14 cellular contexts compared by ENCODE assay signal in genomic region chr3:149371723-149372114, GRCh38. TPM values are rescaled to one million over a fixed set of nuclear protein-coding genes. Genes with fewer than 3 reads are reported as not detected.
A peak's percentile ranks its signal among the peaks of the same experiment; 100 is the strongest.
DNase-seq lines count a peak whose midpoint lies in the region; ATAC-seq, FAIRE-seq and TF ChIP-seq lines count a peak whose summit lies in the region.
"Had no signal": no experiment of that assay in that cellular context is flagged by ENCODE, and none has a peak within 500 bp of the region (broad histone marks: within the 10 kb centered on the region; RNA-seq: fewer than 3 reads in every experiment).

No MANE protein-coding gene starts in this region.

- H3K56ac ChIP-seq in IMR-90 (ENCODE audit: extremely low read depth, insufficient read depth, low read length), result peak overlapping the region; percentile 56; the same call in 1 of the 2 replicates

- TF ChIP-seq CTCF in A549 (IDR thresholded peaks at IDR 0.05) (no peak), IMR-90 (conservative IDR thresholded peaks at IDR 0.05; ENCODE audit: low read depth, low read length) (no peak), osteocyte (IDR thresholded peaks at IDR 0.05) (no peak)

- H3K4me3 Mint-ChIP-seq in osteocyte (ENCODE audit: unreplicated experiment), result no peak overlapping the region
- no peak overlapping the region for H3K4me3 Mint-ChIP-seq in activated CD4-positive, alpha-beta T cell treated with anti-CD3 and anti-CD28 coated beads for 36 hours

- no peak overlapping the region for H2AFZ ChIP-seq in IMR-90 (replicated peaks; ENCODE audit: low read length, poor library complexity)

- no peaks in the 10 kb centered on the region for H3K9me3 Mint-ChIP-seq in osteocyte (ENCODE audit: unreplicated experiment)
- H3K9me3 Mint-ChIP-seq in activated CD4-positive, alpha-beta T cell treated with anti-CD3 and anti-CD28 coated beads for 36 hours (ENCODE audit: low read depth), result no peaks in the 10 kb centered on the region

- H3K4me3 ChIP-seq in A549 (peak overlapping the region; percentile 58), IMR-90 (ENCODE audit: insufficient read depth, low read depth, low read length) (no peak overlapping the region), esophagus (ENCODE audit: low read depth in 1 of 2, low read length in 2 of 2) (no peak overlapping the region)
- H3K4me3 ChIP-seq: thoracic aorta had no signal

- dilution Hi-C loops in IMR-90 (cut with HindIII; ENCODE audit: low sequenced_read_pairs, unreplicated experiment), result no loop called here

- H2AK5ac ChIP-seq in IMR-90 (ENCODE audit: low read depth, low read length), result peak overlapping the region; percentile 67; the same call in 1 of the 2 replicates

- peak overlapping the region; percentile 79 to 88 for H3K27ac ChIP-seq in A549
- peak overlapping the region; percentile 67 for H3K27ac ChIP-seq in IMR-90 (ENCODE audit: insufficient read depth, low read length)
- peak overlapping the region; percentile 76 to 93 for H3K27ac ChIP-seq in esophagus (ENCODE audit: low read depth in 2 of 2, low read length in 1 of 2)

- CTCF ChIA-PET in A549 (lab: Yijun Ruan, JAX), result interaction anchor here (1.0 to 5.8 kb wide), 6 partner anchors 10 to 108 kb away, joined by 3 to 23 read pairs (median 6); no protein-coding TSS in a partner anchor
- CTCF ChIA-PET in IMR-90 (lab: Yijun Ruan, JAX), result no interaction called here
- CTCF ChIA-PET in activated CD4-positive, alpha-beta T cell treated with anti-CD3 and anti-CD28 coated beads for 36 hours (lab: Charles Lee), result interaction anchor here (0.6 to 2.7 kb wide), 3 partner anchors 9 to 19 kb away, joined by 3 to 9 read pairs (median 3); no protein-coding TSS in a partner anchor

- H3K4me2 ChIP-seq in A549 (peak overlapping the region; percentile 91), IMR-90 (ENCODE audit: low read depth, low read length) (peak overlapping the region; percentile 47; the same call in 1 of the 2 replicates)

- H3K36me3 Mint-ChIP-seq in osteocyte (ENCODE audit: unreplicated experiment), result peaks cover 32% of the 10 kb centered on the region
- no peaks in the 10 kb centered on the region for H3K36me3 Mint-ChIP-seq in activated CD4-positive, alpha-beta T cell treated with anti-CD3 and anti-CD28 coated beads for 36 hours (ENCODE audit: low read depth)

- H4K5ac ChIP-seq in IMR-90 (ENCODE audit: low read depth, low read length), result peak overlapping the region; percentile 52; the same call in 1 of the 2 replicates

- H3K9ac ChIP-seq in IMR-90 (ENCODE audit: low read depth, low read length), result peak overlapping the region; percentile 21; the same call in 1 of the 2 replicates

- peaks cover 30% of the 10 kb centered on the region for H3K36me3 ChIP-seq in IMR-90 (ENCODE audit: control insufficient read depth, insufficient read depth, low read length)
- H3K36me3 ChIP-seq in esophagus (ENCODE audit: control insufficient read depth in 2 of 2, insufficient read depth in 2 of 2, low read length in 1 of 2), result peaks cover 0 to 6% of the 10 kb centered on the region in 2 donors

- H3K9me3 ChIP-seq in A549 (no peaks in the 10 kb centered on the region), IMR-90 (ENCODE audit: control insufficient read depth, insufficient read depth, low read length) (no peaks in the 10 kb centered on the region), esophagus (ENCODE audit: control insufficient read depth in 2 of 2, insufficient read depth in 1 of 2, low read depth in 1 of 2, low read length in 1 of 2) (no peaks in the 10 kb centered on the region)
- H3K9me3 ChIP-seq: pancreas, thoracic aorta had no signal

- no peak for TF ChIP-seq RAD21 in A549 (conservative IDR thresholded peaks at IDR 0.05 in 1 of 2, IDR thresholded peaks at IDR 0.05 in 1 of 2)
- no peak for TF ChIP-seq RAD21 in IMR-90 (IDR thresholded peaks at IDR 0.05; ENCODE audit: low read length)

- H2BK120ac ChIP-seq in IMR-90 (ENCODE audit: low read depth, low read length), result peak overlapping the region; percentile 72

- peaks cover 81% of the 10 kb centered on the region for H3K4me1 ChIP-seq in A549
- peaks cover 21% of the 10 kb centered on the region for H3K4me1 ChIP-seq in IMR-90 (ENCODE audit: control insufficient read depth, insufficient read depth, low read length)
- peaks cover 0 to 8% of the 10 kb centered on the region in 2 donors for H3K4me1 ChIP-seq in esophagus (ENCODE audit: control insufficient read depth in 2 of 2, insufficient read depth in 2 of 2, low read length in 1 of 2)

- H3K27me3 Mint-ChIP-seq in osteocyte (ENCODE audit: unreplicated experiment), result no peaks in the 10 kb centered on the region
- H3K27me3 Mint-ChIP-seq in activated CD4-positive, alpha-beta T cell treated with anti-CD3 and anti-CD28 coated beads for 36 hours, result peaks cover 4% of the 10 kb centered on the region

- H2BK15ac ChIP-seq in IMR-90 (ENCODE audit: low read depth, low read length), result peak overlapping the region; percentile 21; the same call in 1 of the 3 replicates

- no peak for TF ChIP-seq EP300 in A549 (IDR thresholded peaks at IDR 0.05)

- H3K4ac ChIP-seq in IMR-90 (ENCODE audit: low read depth, low read length), result peak overlapping the region; percentile 84

- in situ Hi-C loops in IMR-90 (cut with MboI; ENCODE audit: low sequenced_read_pairs), result no loop called here

- ATAC-seq in A549 (no peak), IMR-90 (ENCODE audit: low read depth) (no peak), HG03196 (IDR thresholded peaks at IDR 0.05; ENCODE audit: unreplicated experiment) (no peak)
- no peak for ATAC-seq in activated CD4-positive, alpha-beta T cell treated with anti-CD3 and anti-CD28 coated beads for 36 hours

- H3K4me1 Mint-ChIP-seq in osteocyte (ENCODE audit: unreplicated experiment), result peaks cover 65% of the 10 kb centered on the region
- H3K4me1 Mint-ChIP-seq in activated CD4-positive, alpha-beta T cell treated with anti-CD3 and anti-CD28 coated beads for 36 hours, result peaks cover 5% of the 10 kb centered on the region

- FAIRE-seq in A549 (lab: Jason Lieb, UNC), result no peak
- FAIRE-seq: pancreas had no signal

- peak overlapping the region; percentile 58; the same call in 1 of the 2 replicates for H3K18ac ChIP-seq in IMR-90 (ENCODE audit: low read depth, low read length)

- H2BK5ac ChIP-seq in IMR-90 (ENCODE audit: low read depth, low read length, poor library complexity, severe bottlenecking), result peak overlapping the region; percentile 91

- H4K91ac ChIP-seq in IMR-90 (ENCODE audit: insufficient read depth, low read depth, low read length), result peak overlapping the region; percentile 30

- POLR2A ChIA-PET in A549 (lab: Yijun Ruan, JAX), result no interaction called here
- POLR2A ChIA-PET in IMR-90 (lab: Charles Lee; ENCODE audit: unreplicated experiment), result interaction anchor here (0.7 to 1.2 kb wide), 2 partner anchors 71 to 880 kb away, joined by 4 to 5 read pairs; no protein-coding TSS in a partner anchor
- POLR2A ChIA-PET in activated CD4-positive, alpha-beta T cell treated with anti-CD3 and anti-CD28 coated beads for 36 hours (lab: Charles Lee), result no interaction called here

- H3K79me1 ChIP-seq in IMR-90 (ENCODE audit: low read depth in 1 of 2, low read length in 2 of 2), result peaks cover 13 to 41% of the 10 kb centered on the region in 2 experiments

- H4K8ac ChIP-seq in IMR-90 (ENCODE audit: low read depth in 2 of 2, low read length in 2 of 2), result peak overlapping the region; percentile 36 to 76; a peak in 3 of 4 replicates

- intact Hi-C loops in IMR-90 (cut with micrococcal nuclease), result no loop called here
- intact Hi-C loops in activated CD4-positive, alpha-beta T cell treated with anti-CD3 and anti-CD28 coated beads for 36 hours (cut with DNase I, micrococcal nuclease), result no loop called here

- WGBS in A549 (ENCODE audit: missing lambda C conversion rate), result 16% methylated on average over 2 of the region's 2 CpGs
- no CpG with 5 or more reads among the region's 2 CpGs for WGBS in IMR-90 (ENCODE audit: extremely low coverage in 2 of 2, insufficient read length in 1 of 2), 2 experiments
- 37 to 54% methylated on average over 2 of the region's 2 CpGs for WGBS in esophagus, 2 donors

- TF ChIP-seq POLR2A in A549 (IDR thresholded peaks at IDR 0.05; ENCODE audit: low read length) (no peak), IMR-90 (IDR thresholded peaks at IDR 0.05; ENCODE audit: low read depth, low read length) (peak; percentile 74)

- peak overlapping the region; percentile 58 for H2BK20ac ChIP-seq in IMR-90 (ENCODE audit: low read depth, low read length)

- peak overlapping the region; percentile 47 for H3K27ac Mint-ChIP-seq in osteocyte (ENCODE audit: unreplicated experiment)
- no peak overlapping the region for H3K27ac Mint-ChIP-seq in activated CD4-positive, alpha-beta T cell treated with anti-CD3 and anti-CD28 coated beads for 36 hours

- peak overlapping the region; percentile 65; the same call in 1 of the 2 replicates for H3K14ac ChIP-seq in IMR-90 (replicated peaks; ENCODE audit: low read depth, low read length)

- H4K20me1 ChIP-seq in IMR-90 (ENCODE audit: insufficient read depth, low read length), result no peaks in the 10 kb centered on the region

- H3K27me3 ChIP-seq in IMR-90 (ENCODE audit: control insufficient read depth, insufficient read depth, low read length) (no peaks in the 10 kb centered on the region), esophagus (ENCODE audit: control insufficient read depth in 1 of 2, insufficient read depth in 2 of 2, low read length in 2 of 2) (no peaks in the 10 kb centered on the region)
- H3K27me3 ChIP-seq: pancreas had no signal

- peak overlapping the region; percentile 54 for H3K23ac ChIP-seq in IMR-90 (ENCODE audit: low read depth, low read length)

- no TSS peak for BruUV-seq in IMR-90 (replicated peaks; lab: Mats Ljungman, UMichigan)

- H3K9me1 ChIP-seq in IMR-90 (ENCODE audit: insufficient read depth, low read length), result peaks cover 18% of the 10 kb centered on the region

- no peak for DNase-seq in A549 (ENCODE audit: low read depth in 1 of 2, low spot score in 1 of 2)
- no peak for DNase-seq in IMR-90
- no peak for DNase-seq in osteocyte (ENCODE audit: extremely low spot score, unreplicated experiment)
- DNase-seq in activated CD4-positive, alpha-beta T cell treated with anti-CD3 and anti-CD28 coated beads for 36 hours, result no peak
- no peak for DNase-seq in activated CD4-positive, alpha-beta T cell treated with anti-CD3 and anti-CD28 coated beads, Interleukin-2, amount 50 U/mL, for 4 hours
- no peak for DNase-seq in stimulated activated CD4-positive, alpha-beta T cell treated with anti-CD3 and anti-CD28 coated beads, Interleukin-15, amount 100 ng/mL, for 24 hours
- DNase-seq: activated CD8-positive, alpha-beta memory T cell treated with anti-CD3 and anti-CD28 coated beads for 24 hours; cortex of kidney; NCI-H1694 treated with DMSO at 0.1 percent for 48 hours; NCI-H524; pancreas had no signal

- no peak overlapping the region for H2AK9ac ChIP-seq in IMR-90 (replicated peaks; ENCODE audit: low read depth, low read length, poor library complexity)

RNA-seq across cellular contexts. Expression of gene TM4SF1, which starts 5.7 kb away (rescaled TPM):
- polyA plus RNA-seq in A549 (2011; rRNA removed) (1,188 and 1,208 TPM in 2 replicates), A549 (2017; fragmentation: RNase III; extraction: RNeasy Plus Mini Kit Qiagen cat#74134 plus additional on column Dnase treatment) (739 to 828 TPM (median 767 TPM) in 3 replicates), IMR-90 (2012; rRNA removed) (302 and 364 TPM in 2 replicates), esophagus (100 to 1,000 TPM; 127 to 172 TPM)
- polyA plus RNA-seq in A549 (2012; cell fraction: cytosol; rRNA removed), result 820 and 918 TPM in 2 replicates
- polyA plus RNA-seq in A549 (2012; cell fraction: nucleus; rRNA removed), result 729 and 1,002 TPM in 2 replicates
- polyA minus RNA-seq in A549 (2011; rRNA and poly(A)+ RNA removed), result 809 and 900 TPM in 2 replicates
- total RNA-seq in IMR-90 (2012; rRNA removed) (232 and 366 TPM in 2 replicates), osteocyte (120 and 122 TPM in 2 replicates)
- 212 and 271 TPM in 2 replicates for polyA plus RNA-seq in IMR-90 (2012; cell fraction: cytosol; rRNA removed)
- polyA plus RNA-seq in IMR-90 (2012; cell fraction: nucleus; rRNA removed; ENCODE audit: low replicate concordance), result 340 and 869 TPM in 2 replicates
- total RNA-seq in activated CD4-positive, alpha-beta T cell treated with anti-CD3 and anti-CD28 coated beads for 36 hours, result not detected

RNA-seq across cellular contexts. Expression of gene TM4SF18, which starts 38.3 kb away (rescaled TPM):
- polyA plus RNA-seq in A549 (2011; rRNA removed) (99.8 and 123 TPM in 2 replicates), A549 (2017; fragmentation: RNase III; extraction: RNeasy Plus Mini Kit Qiagen cat#74134 plus additional on column Dnase treatment) (49.7 to 57.7 TPM (median 51.3 TPM) in 3 replicates), IMR-90 (2012; rRNA removed) (not detected in 2 replicates), esophagus (1 to 10 TPM in 1 of 2 donors, under 1 TPM in 1; 0.53 to 1.2 TPM)
- polyA plus RNA-seq in A549 (2012; cell fraction: cytosol; rRNA removed), result 26.9 and 28.8 TPM in 2 replicates
- 11.2 and 16.8 TPM in 2 replicates for polyA plus RNA-seq in A549 (2012; cell fraction: nucleus; rRNA removed)
- 34.2 and 42.8 TPM in 2 replicates for polyA minus RNA-seq in A549 (2011; rRNA and poly(A)+ RNA removed)
- total RNA-seq in IMR-90 (2012; rRNA removed) (under 0.01 TPM in 1 of 2 replicates, not detected in the other), osteocyte (2.2 and 3.7 TPM in 2 replicates)
- not detected in 2 replicates for polyA plus RNA-seq in IMR-90 (2012; cell fraction: cytosol; rRNA removed)
- not detected in 2 replicates for polyA plus RNA-seq in IMR-90 (2012; cell fraction: nucleus; rRNA removed; ENCODE audit: low replicate concordance)
- not detected for total RNA-seq in activated CD4-positive, alpha-beta T cell treated with anti-CD3 and anti-CD28 coated beads for 36 hours

Comparison
In these comparisons a context has a peak if more than half of its experiments do, and no peak if none do; other contexts are left out.
1. RNA of gene TM4SF1, which starts 5.7 kb away (total RNA-seq): 232 to 366 TPM in IMR-90 and 120 to 122 TPM in osteocyte; not detected in activated CD4-positive, alpha-beta T cell treated with anti-CD3 and anti-CD28 coated beads for 36 hours; every median in the first group is over 100 times any median in the second.
2. Peak in every context shown above with its lines, with median percentiles within 50 percentile points of each other: H3K27ac ChIP-seq.